23 cellular contexts compared by ENCODE assay signal in genomic region chr18:65221736-65222135, GRCh38.
"Had no signal": no experiment of that assay in that cellular context is flagged by ENCODE, and none has a peak within 500 bp of the region (broad histone marks: within the 10 kb centered on the region; RNA-seq: fewer than 3 reads in every experiment).

No MANE protein-coding gene starts in this region.

- H3K36me3 Mint-ChIP-seq: activated naive CD8-positive, alpha-beta T cell treated with anti-CD3 and anti-CD28 coated beads for 36 hours; natural killer cell; stimulated activated naive B cell treated with anti-CD40 and anti-IgM and Interleukin-4, amounts not matched to agents 10 μg/mL and 1 μg/mL and 100 μg/mL, for 72 hours had no signal

- H3K4me1 Mint-ChIP-seq: activated naive CD8-positive, alpha-beta T cell treated with anti-CD3 and anti-CD28 coated beads for 36 hours; natural killer cell; stimulated activated naive B cell treated with anti-CD40 and anti-IgM and Interleukin-4, amounts not matched to agents 10 μg/mL and 1 μg/mL and 100 μg/mL, for 72 hours had no signal

- H3K9me3 Mint-ChIP-seq: activated naive CD8-positive, alpha-beta T cell treated with anti-CD3 and anti-CD28 coated beads for 36 hours; endodermal cell; stimulated activated naive B cell treated with anti-CD40 and anti-IgM and Interleukin-4, amounts not matched to agents 10 μg/mL and 1 μg/mL and 100 μg/mL, for 72 hours had no signal

- ATAC-seq: activated T-cell treated with anti-CD3 and anti-CD28 coated beads, Interleukin-2, amount 50 U/mL, for 4 hours; gastroesophageal sphincter; left ventricle myocardium superior; natural killer cell; stimulated activated naive B cell treated with anti-CD40 and anti-IgM and Interleukin-4, amounts not matched to agents 10 μg/mL and 1 μg/mL and 100 μg/mL, for 72 hours had no signal

- H3K27ac Mint-ChIP-seq: activated naive CD8-positive, alpha-beta T cell treated with anti-CD3 and anti-CD28 coated beads for 36 hours; endodermal cell; natural killer cell; stimulated activated naive B cell treated with anti-CD40 and anti-IgM and Interleukin-4, amounts not matched to agents 10 μg/mL and 1 μg/mL and 100 μg/mL, for 72 hours had no signal

- DNase-seq: activated CD4-positive, alpha-beta T cell treated with anti-CD3 and anti-CD28 coated beads for 4 hours; activated CD4-positive, alpha-beta T cell treated with anti-CD3 and anti-CD28 coated beads, Interleukin-2, amount 50 U/mL, for 48 hours; activated CD4-positive, CD25-positive, alpha-beta regulatory T cell; activated CD8-positive, alpha-beta memory T cell treated with anti-CD3 and anti-CD28 coated beads, Interleukin-2, amount 50 U/mL, for 48 hours; activated naive CD4-positive, alpha-beta T cell treated with Interleukin-2 at 50 U/mL for 16 hours; activated naive CD8-positive, alpha-beta T cell treated with anti-CD3 and anti-CD28 coated beads for 36 hours; activated T-cell treated with anti-CD3 and anti-CD28 coated beads, Interleukin-2, amount 50 U/mL, for 4 hours; amygdala; cerebellar nuclear complex; cortex of kidney; endodermal cell; head of caudate nucleus; hypothalamus; left ventricle myocardium superior; midbrain; natural killer cell; retina; stimulated activated CD4-positive, alpha-beta T cell treated with anti-CD3 and anti-CD28 coated beads, Interleukin-2, amount 100 ng/mL, for 48 hours; stimulated activated CD8-positive, alpha-beta memory T cell treated with anti-CD3 and anti-CD28 coated beads, Interleukin-4, amount 100 ng/mL, for 48 hours; stimulated activated naive B cell treated with anti-CD40 and anti-IgM and Interleukin-4, amounts not matched to agents 10 μg/mL and 1 μg/mL and 100 μg/mL, for 72 hours; transverse colon had no signal

- H3K4me3 Mint-ChIP-seq: activated naive CD8-positive, alpha-beta T cell treated with anti-CD3 and anti-CD28 coated beads for 36 hours; activated T-cell treated with anti-CD3 and anti-CD28 coated beads, Interleukin-2, amount 50 U/mL, for 4 hours; endodermal cell; natural killer cell; stimulated activated naive B cell treated with anti-CD40 and anti-IgM and Interleukin-4, amounts not matched to agents 10 μg/mL and 1 μg/mL and 100 μg/mL, for 72 hours had no signal

- H3K36me3 ChIP-seq: gastroesophageal sphincter, transverse colon had no signal

- H3K27ac ChIP-seq: epithelial cell of prostate, gastroesophageal sphincter, transverse colon had no signal

- H3K4me1 ChIP-seq: gastroesophageal sphincter, transverse colon had no signal

- H3K9me3 ChIP-seq: gastroesophageal sphincter, transverse colon had no signal

- H3K27me3 Mint-ChIP-seq: activated naive CD8-positive, alpha-beta T cell treated with anti-CD3 and anti-CD28 coated beads for 36 hours; stimulated activated naive B cell treated with anti-CD40 and anti-IgM and Interleukin-4, amounts not matched to agents 10 μg/mL and 1 μg/mL and 100 μg/mL, for 72 hours had no signal

- H3K4me3 ChIP-seq: gastroesophageal sphincter, transverse colon had no signal

- H3K27me3 ChIP-seq: transverse colon had no signal
